ENCODE assay signal across 25 cellular contexts in the genomic region with DNA sequence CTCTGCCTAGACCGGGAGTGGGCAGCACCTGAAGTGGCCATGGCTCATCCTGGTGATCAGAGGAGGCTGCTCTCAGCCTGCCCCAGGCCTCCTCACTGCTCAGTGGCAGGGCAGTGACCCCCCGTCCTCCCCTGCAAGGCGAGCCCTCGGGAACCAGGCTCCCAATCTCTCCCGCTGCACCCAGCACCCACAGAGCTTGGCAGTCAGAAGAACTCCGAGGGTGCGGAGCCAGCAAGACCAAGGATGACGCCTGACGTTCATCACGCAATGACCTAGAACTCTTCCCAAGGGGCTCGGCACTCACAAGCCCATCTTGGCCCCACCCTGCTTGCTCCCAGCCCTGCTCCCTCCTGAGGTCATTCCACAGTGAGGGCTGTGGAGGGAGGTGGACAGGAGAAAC.
"Had no signal": no experiment of that assay in that cellular context is flagged by ENCODE, and none has a peak within 500 bp of the region (broad histone marks: within the 10 kb centered on the region; RNA-seq: fewer than 3 reads in every experiment).

No MANE protein-coding gene starts in this region.

- H3K27me3 ChIP-seq: gastrocnemius medialis, neural progenitor cell, thyroid gland had no signal

- H3K36me3 Mint-ChIP-seq: mesothelial cell of epicardium; naive B cell; natural killer cell treated with Interleukin-12 subunit alpha and Interleukin-12 subunit beta and Interleukin-15 and Interleukin-18, amount 100 ng/mL, for 72 hours; neural progenitor cell had no signal

- H3K27ac Mint-ChIP-seq: mesothelial cell of epicardium; naive B cell; natural killer cell treated with Interleukin-12 subunit alpha and Interleukin-12 subunit beta and Interleukin-15 and Interleukin-18, amount 100 ng/mL, for 72 hours; neural progenitor cell had no signal

- H3K4me1 Mint-ChIP-seq: mesothelial cell of epicardium; naive B cell; neural progenitor cell; stimulated activated naive CD8-positive, alpha-beta T cell treated with anti-CD3 and anti-CD28 coated beads, Interleukin-15, amount 100 ng/mL, for 72 hours had no signal

- H3K4me3 ChIP-seq: dorsolateral prefrontal cortex, gastrocnemius medialis, mucosa of descending colon, neural progenitor cell, psoas muscle, skin epidermis, suprapubic skin, thyroid gland had no signal

- H3K4me3 Mint-ChIP-seq: mesothelial cell of epicardium; natural killer cell treated with Interleukin-12 subunit alpha and Interleukin-12 subunit beta and Interleukin-15 and Interleukin-18, amount 100 ng/mL, for 72 hours; neural progenitor cell; stimulated activated naive CD8-positive, alpha-beta T cell treated with anti-CD3 and anti-CD28 coated beads, Interleukin-15, amount 100 ng/mL, for 72 hours had no signal

- H3K27ac ChIP-seq: dorsolateral prefrontal cortex, epithelial cell of prostate, gastrocnemius medialis, neural progenitor cell, psoas muscle, skin epidermis, suprapubic skin, thyroid gland had no signal

- H3K27me3 Mint-ChIP-seq: naive B cell; natural killer cell treated with Interleukin-12 subunit alpha and Interleukin-12 subunit beta and Interleukin-15 and Interleukin-18, amount 100 ng/mL, for 72 hours had no signal

- H3K9me3 Mint-ChIP-seq: mesothelial cell of epicardium; natural killer cell treated with Interleukin-12 subunit alpha and Interleukin-12 subunit beta and Interleukin-15 and Interleukin-18, amount 100 ng/mL, for 72 hours; neural progenitor cell; stimulated activated naive CD8-positive, alpha-beta T cell treated with anti-CD3 and anti-CD28 coated beads, Interleukin-15, amount 100 ng/mL, for 72 hours had no signal

- DNase-seq: dorsolateral prefrontal cortex; effector CD4-positive, alpha-beta T cell; foreskin fibroblast; gastrocnemius medialis; head of caudate nucleus; left ventricle myocardium superior; mesenchymal stem cell; mucosa of descending colon; naive B cell; nucleus accumbens; psoas muscle; stimulated activated CD4-positive, alpha-beta T cell treated with anti-CD3 and anti-CD28 coated beads, Interleukin-15, amount 100 ng/mL, for 24 hours; stimulated activated CD4-positive, alpha-beta T cell treated with anti-CD3 and anti-CD28 coated beads, Interleukin-4, amount 100 ng/mL, for 1 hour; stimulated activated CD8-positive, alpha-beta memory T cell treated with anti-CD3 and anti-CD28 coated beads, Interleukin-4, amount 100 ng/mL, for 48 hours; stimulated activated naive CD4-positive, alpha-beta T cell; stimulated activated naive CD8-positive, alpha-beta T cell treated with anti-CD3 and anti-CD28 coated beads, Interleukin-15, amount 100 ng/mL, for 72 hours; thyroid gland; trophoblast cell had no signal

- ATAC-seq: esophagus mucosa, gastrocnemius medialis, left ventricle myocardium superior, mucosa of descending colon, psoas muscle had no signal

- H3K36me3 ChIP-seq: gastrocnemius medialis, neural progenitor cell, suprapubic skin, thyroid gland had no signal

- H3K9me3 ChIP-seq: gastrocnemius medialis, mucosa of descending colon, psoas muscle, suprapubic skin, thyroid gland had no signal

- H3K4me1 ChIP-seq: gastrocnemius medialis, neural progenitor cell, psoas muscle, suprapubic skin, thyroid gland had no signal
